1 cellular context compared by ENCODE assay signal in genomic region chr19:664913-665443, GRCh38.
TF ChIP-seq lines count a peak whose summit lies in the region.

No MANE protein-coding gene starts in this region.

TF ChIP-seq in HepG2, 621 proteins besides CTCF, POLR2A, EP300 and RAD21 (continued from another document and continues in another):
- TF ChIP-seq ARID3A (IDR thresholded peaks at IDR 0.05; ENCODE audit: low read depth, low read length) (0 out of 2 replicates have a peak, but pooled peaks have one; percentile 12), TFDP2 (CRISPR knock-in tag; IDR thresholded peaks at IDR 0.05) (peak; percentile 81), ZNF614 (CRISPR knock-in tag; IDR thresholded peaks at IDR 0.05; ENCODE audit: borderline replicate concordance) (peak; percentile 57; the same call in 1 of the 2 replicates), TEAD2 (CRISPR knock-in tag; IDR thresholded peaks at IDR 0.05) (0 out of 2 replicates have a peak, but pooled peaks have one; percentile 31), FIP1L1 (IDR thresholded peaks at IDR 0.05; ENCODE audit: borderline replicate concordance, insufficient read depth, low read depth, low read length) (no peak), NBN (conservative IDR thresholded peaks at IDR 0.05) (no peak), JUN (CRISPR knock-in tag; IDR thresholded peaks at IDR 0.05) (no peak), STAT6 (CRISPR knock-in tag; IDR thresholded peaks at IDR 0.05; ENCODE audit: borderline replicate concordance) (no peak), ZBTB25 (CRISPR knock-in tag; IDR thresholded peaks at IDR 0.05) (peak; percentile 50; the same call in 1 of the 2 replicates), STAT5B (CRISPR knock-in tag; IDR thresholded peaks at IDR 0.05) (no peak), SNAPC4 (CRISPR knock-in tag; IDR thresholded peaks at IDR 0.05) (no peak), ZNF232 (CRISPR knock-in tag; IDR thresholded peaks at IDR 0.05; ENCODE audit: borderline replicate concordance) (peak; percentile 34; the same call in 1 of the 2 replicates), ZMYM2 (CRISPR knock-in tag; IDR thresholded peaks at IDR 0.05) (no peak), ZNF775 (CRISPR knock-in tag; IDR thresholded peaks at IDR 0.05; ENCODE audit: borderline replicate concordance) (no peak), ZSCAN31 (CRISPR knock-in tag; IDR thresholded peaks at IDR 0.05; ENCODE audit: low read depth) (peak; percentile 60; the same call in 1 of the 2 replicates), ZNF784 (CRISPR knock-in tag; IDR thresholded peaks at IDR 0.05; ENCODE audit: borderline replicate concordance) (peak; percentile 30; the same call in 1 of the 2 replicates), PHF20 (CRISPR knock-in tag; IDR thresholded peaks at IDR 0.05) (peak; percentile 48; the same call in 1 of the 2 replicates), CCDC6 (CRISPR knock-in tag; IDR thresholded peaks at IDR 0.05) (peak; percentile 58; the same call in 1 of the 2 replicates), TRIM22 (IDR thresholded peaks at IDR 0.05) (no peak), ZNF639 (CRISPR knock-in tag; conservative IDR thresholded peaks at IDR 0.05) (peak; percentile 74; the same call in 1 of the 2 replicates), ZBTB7A (CRISPR knock-in tag; IDR thresholded peaks at IDR 0.05) (peak; percentile 97), RNF219 (CRISPR knock-in tag; IDR thresholded peaks at IDR 0.05) (no peak), ZNF724P (CRISPR knock-in tag; IDR thresholded peaks at IDR 0.05; ENCODE audit: borderline replicate concordance) (peak; percentile 15; the same call in 1 of the 2 replicates), ZNF788 (CRISPR knock-in tag; IDR thresholded peaks at IDR 0.05; ENCODE audit: borderline replicate concordance) (peak; percentile 71; the same call in 1 of the 2 replicates), SNAPC2 (CRISPR knock-in tag; IDR thresholded peaks at IDR 0.05) (no peak), RFX1 (IDR thresholded peaks at IDR 0.05) (no peak), SP5 (CRISPR knock-in tag; IDR thresholded peaks at IDR 0.05; ENCODE audit: borderline replicate concordance, low read depth) (0 out of 2 replicates have a peak, but pooled peaks have one; percentile 19), ZNF576 (CRISPR knock-in tag; IDR thresholded peaks at IDR 0.05) (no peak; the same call in 1 of the 2 replicates), ARID5B (CRISPR knock-in tag; IDR thresholded peaks at IDR 0.05) (peak; percentile 32; the same call in 1 of the 2 replicates), TOPORS (CRISPR knock-in tag; IDR thresholded peaks at IDR 0.05) (no peak), RORA (CRISPR knock-in tag; IDR thresholded peaks at IDR 0.05) (no peak)
